ENCODE assay signal across 19 cellular contexts in the genomic region with DNA sequence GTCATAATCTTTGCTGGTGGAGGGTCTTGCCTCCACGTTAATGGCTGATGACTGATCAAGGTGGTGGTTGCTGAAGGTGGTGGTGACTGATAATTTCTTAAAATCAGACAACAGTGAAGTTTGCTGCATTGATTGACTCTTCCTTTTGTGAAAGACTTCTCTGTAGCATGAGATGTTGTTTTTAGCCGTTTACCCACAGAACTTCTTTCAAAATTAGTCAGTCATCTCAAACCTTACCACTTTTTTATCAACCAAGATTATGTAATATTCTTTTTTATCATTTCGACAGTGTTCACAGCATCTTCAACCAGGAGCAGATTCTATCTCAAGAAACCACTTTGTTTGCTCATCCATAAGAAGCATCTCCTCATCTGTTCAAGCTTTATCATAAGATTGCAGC. TPM values are rescaled to one million over a fixed set of nuclear protein-coding genes. Genes with fewer than 3 reads are reported as not detected.
"Had no signal": no experiment of that assay in that cellular context is flagged by ENCODE, and none has a peak within 500 bp of the region (broad histone marks: within the 10 kb centered on the region; RNA-seq: fewer than 3 reads in every experiment).

No MANE protein-coding gene starts in this region.

- H3K27ac ChIP-seq: body of pancreas, epithelial cell of prostate, left ventricle myocardium inferior had no signal

- H3K27me3 Mint-ChIP-seq: central memory CD8-positive, alpha-beta T cell had no signal

- ATAC-seq: body of pancreas had no signal

- DNase-seq: activated CD4-positive, CD25-positive, alpha-beta regulatory T cell; activated naive CD4-positive, alpha-beta T cell treated with anti-CD3 and anti-CD28 coated beads for 36 hours; amniotic stem cell; body of pancreas; cortex of kidney; effector memory CD4-positive, alpha-beta T cell; kidney; left ventricle myocardium inferior; mesendoderm; retina; SHP77 treated with DMSO at 0.1 percent for 48 hours; stimulated activated CD4-positive, alpha-beta T cell treated with anti-CD3 and anti-CD28 coated beads, Interleukin-15, amount 100 ng/mL, for 24 hours; stimulated activated CD4-positive, alpha-beta T cell treated with anti-CD3 and anti-CD28 coated beads, Interleukin-4, amount 100 ng/mL, for 4 hours; trophoblast cell had no signal

- FAIRE-seq: kidney had no signal

- H3K27me3 ChIP-seq: body of pancreas had no signal

- H3K4me3 ChIP-seq: body of pancreas, left ventricle myocardium inferior had no signal

- H3K4me3 Mint-ChIP-seq: activated naive CD4-positive, alpha-beta T cell treated with anti-CD3 and anti-CD28 coated beads for 36 hours; central memory CD8-positive, alpha-beta T cell had no signal

- H3K9me3 Mint-ChIP-seq: activated naive CD4-positive, alpha-beta T cell treated with anti-CD3 and anti-CD28 coated beads for 36 hours; central memory CD8-positive, alpha-beta T cell had no signal

- H3K9me3 ChIP-seq: body of pancreas, left ventricle myocardium inferior had no signal

- H3K27ac Mint-ChIP-seq: activated naive CD4-positive, alpha-beta T cell treated with anti-CD3 and anti-CD28 coated beads for 36 hours had no signal

RNA-seq across cellular contexts. Expression of a gene that starts 41.9 kb away (rescaled TPM):
- total RNA-seq: activated CD8-positive, alpha-beta memory T cell treated with anti-CD3 and anti-CD28 coated beads for 36 hours; activated naive CD4-positive, alpha-beta T cell treated with anti-CD3 and anti-CD28 coated beads for 36 hours; body of pancreas; kidney; left ventricle myocardium inferior; skeletal muscle tissue; subcutaneous adipose tissue had no signal
